ENCODE assay signal across 18 cellular contexts in the genomic region with DNA sequence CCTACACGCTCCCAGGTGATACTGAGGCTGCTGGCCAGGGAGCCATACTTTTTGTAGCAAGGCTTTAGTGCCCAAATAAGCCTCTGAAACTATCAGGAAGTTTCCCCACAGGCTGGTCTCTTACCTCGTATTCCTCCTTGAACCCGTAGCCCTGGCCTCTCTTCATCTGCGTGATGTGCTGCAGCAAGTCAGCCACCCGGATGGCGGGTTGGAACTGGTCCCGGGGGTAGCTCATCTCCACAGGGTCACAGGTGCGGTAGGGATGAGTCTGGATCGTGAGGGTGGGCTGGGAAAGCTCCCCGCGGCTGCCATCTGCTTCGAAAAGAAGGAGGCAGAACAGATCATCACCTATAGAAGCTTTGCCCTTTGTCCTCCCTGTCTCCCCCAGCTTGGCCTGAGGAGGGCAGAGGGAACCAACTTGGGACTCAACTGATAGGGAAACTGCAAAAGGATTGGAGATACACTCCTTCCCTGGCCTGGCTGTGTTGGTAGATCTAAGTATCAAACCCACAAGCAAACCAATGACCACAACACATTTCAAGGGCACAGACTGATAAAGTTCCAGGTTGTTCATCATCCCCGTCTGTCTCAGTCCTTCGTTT.
DNase-seq lines count a peak whose midpoint lies in the region; ATAC-seq and TF ChIP-seq lines count a peak whose summit lies in the region.
"Had no signal": no experiment of that assay in that cellular context is flagged by ENCODE, and none has a peak within 500 bp of the region (broad histone marks: within the 10 kb centered on the region; RNA-seq: fewer than 3 reads in every experiment).

No MANE protein-coding gene starts in this region.

- peaks cover 0 to 4% of the 10 kb centered on the region in 2 experiments; a peak in 2 of 4 replicates for H3K4me1 ChIP-seq in SK-N-SH (ENCODE audit: control insufficient read depth in 1 of 2, insufficient read depth in 2 of 2, low read depth in 1 of 2, low read length in 1 of 2)
- H3K4me1 ChIP-seq in aorta (ENCODE audit: control insufficient read depth in 1 of 2, insufficient read depth in 2 of 2, low read length in 2 of 2) = no peaks in the 10 kb centered on the region
- H3K4me1 ChIP-seq: BLaER1, SJCRH30 had no signal

- no peak overlapping the region for H3K4me2 ChIP-seq in SK-N-SH
- H3K4me2 ChIP-seq: BLaER1, PC-9 had no signal

- H3K36me3 ChIP-seq in SK-N-SH (replicated peaks in 1 of 2; ENCODE audit: control insufficient read depth in 1 of 2, insufficient read depth in 2 of 2, low read length in 1 of 2) (no peaks in the 10 kb centered on the region), aorta (ENCODE audit: control insufficient read depth in 1 of 2, insufficient read depth in 2 of 2, low read length in 1 of 2) (no peaks in the 10 kb centered on the region)
- H3K36me3 ChIP-seq: BLaER1, SJCRH30 had no signal

- peaks cover 21% of the 10 kb centered on the region for H3K27me3 Mint-ChIP-seq in WTC11 (ENCODE audit: low read depth)
- no peaks in the 10 kb centered on the region for H3K27me3 Mint-ChIP-seq in activated T-cell treated with anti-CD3 and anti-CD28 coated beads, Interleukin-2, amount 50 U/mL, for 4 hours (ENCODE audit: low read depth)
- H3K27me3 Mint-ChIP-seq in HFFc6 (ENCODE audit: insufficient read depth) = peaks cover 2% of the 10 kb centered on the region; the same call in 1 of the 2 replicates

- no peak overlapping the region for H3K9ac ChIP-seq in SK-N-SH
- H3K9ac ChIP-seq: BLaER1 had no signal

- intact Hi-C loops in aorta (cut with DNase I) = no loop called here

- TF ChIP-seq RAD21 in SK-N-SH (IDR thresholded peaks at IDR 0.05; ENCODE audit: low read length) = peak; percentile 8; the same call in 1 of the 2 replicates

- TF ChIP-seq CTCF in SK-N-SH (IDR thresholded peaks at IDR 0.05) (no peak), WTC11 (IDR thresholded peaks at IDR 0.05) (no peak), HFFc6 (IDR thresholded peaks at IDR 0.05) (no peak)

- H3K36me3 Mint-ChIP-seq in WTC11 (no peaks in the 10 kb centered on the region), HFFc6 (ENCODE audit: low read depth) (no peaks in the 10 kb centered on the region; the same call in 1 of the 2 replicates)
- H3K36me3 Mint-ChIP-seq in activated T-cell treated with anti-CD3 and anti-CD28 coated beads, Interleukin-2, amount 50 U/mL, for 4 hours (ENCODE audit: insufficient read depth) = no peaks in the 10 kb centered on the region
- H3K36me3 Mint-ChIP-seq: CD8-positive, alpha-beta T cell had no signal

- H3K27ac Mint-ChIP-seq in WTC11 (no peak overlapping the region), HFFc6 (no peak overlapping the region)
- H3K27ac Mint-ChIP-seq: CD8-positive, alpha-beta T cell had no signal

- no peak for DNase-seq in SK-N-SH
- peak; percentile 14 for DNase-seq in NCI-H2171 (lab: John Stamatoyannopoulos, UW)
- DNase-seq in WTC11 (ENCODE audit: low spot score) = no peak
- no peak for DNase-seq in aorta
- no peak for DNase-seq in SIG-M5 (lab: John Stamatoyannopoulos, UW)
- no peak for DNase-seq in activated T-cell treated with anti-CD3 and anti-CD28 coated beads, Interleukin-2, amount 50 U/mL, for 4 hours
- DNase-seq in HFFc6 = no peak
- DNase-seq: Calu3; CD8-positive, alpha-beta T cell; NCI-H1105 treated with DMSO at 0.1 percent for 48 hours; NCI-H187 treated with DMSO at 0.1 percent for 48 hours; NCI-H774; PC-9 had no signal

- H3K9me3 ChIP-seq in SK-N-SH = no peaks in the 10 kb centered on the region
- no peaks in the 10 kb centered on the region for H3K9me3 ChIP-seq in aorta (ENCODE audit: control insufficient read depth, low read length)
- H3K9me3 ChIP-seq: BLaER1 had no signal

- H3K9me2 ChIP-seq in SK-N-SH = no peaks in the 10 kb centered on the region

- TF ChIP-seq EP300 in SK-N-SH (IDR thresholded peaks at IDR 0.05; ENCODE audit: borderline replicate concordance in 1 of 2, low read depth in 1 of 2, low read length in 1 of 2) = no peak

- no peaks in the 10 kb centered on the region for H3K79me2 ChIP-seq in SK-N-SH (ENCODE audit: insufficient read depth)

- WGBS in SK-N-SH (ENCODE audit: low lambda C conversion rate) = 42% methylated on average over 14 of the region's 14 CpGs
- WGBS in aorta, 2 donors = 88 to 93% methylated on average over 14 of the region's 14 CpGs

- no peaks in the 10 kb centered on the region for H4K20me1 ChIP-seq in SK-N-SH (ENCODE audit: insufficient read depth)
- H4K20me1 ChIP-seq: BLaER1 had no signal

- H3K4me3 ChIP-seq in SK-N-SH (ENCODE audit: low read depth in 2 of 2, low read length in 1 of 2) (no peak overlapping the region), aorta (ENCODE audit: low read length in 2 of 2) (no peak overlapping the region)
- H3K4me3 ChIP-seq: BLaER1, PC-9, SJCRH30 had no signal

- CTCF ChIA-PET in SK-N-SH (lab: Yijun Ruan, JAX) (interaction anchor here (1.2 kb wide), 1 partner anchor 423 kb away, joined by 4 read pairs; no protein-coding TSS in a partner anchor), WTC11 (lab: Charles Lee) (interaction anchor here (0.6 to 1.2 kb wide), 2 partner anchors 9 to 26 kb away, joined by 3 read pairs; no protein-coding TSS in a partner anchor)

- no peaks in the 10 kb centered on the region for H3F3A ChIP-seq in SK-N-SH (replicated peaks; ENCODE audit: insufficient read depth)

- ATAC-seq in SK-N-SH treated with all-trans-retinoic acid at 6 μM for 48 hours (no peak), WTC11 (peak; percentile 73), aorta (ENCODE audit: low FRiP score) (peak; percentile 33)
- no peak for ATAC-seq in activated T-cell treated with anti-CD3 and anti-CD28 coated beads, Interleukin-2, amount 50 U/mL, for 4 hours
- ATAC-seq: CD8-positive, alpha-beta T cell; HCT116 had no signal

- H3K4me3 Mint-ChIP-seq in WTC11 (no peak overlapping the region), HFFc6 (no peak overlapping the region)
- no peak overlapping the region for H3K4me3 Mint-ChIP-seq in activated T-cell treated with anti-CD3 and anti-CD28 coated beads, Interleukin-2, amount 50 U/mL, for 4 hours
- H3K4me3 Mint-ChIP-seq: CD8-positive, alpha-beta T cell had no signal

- H3K9me3 Mint-ChIP-seq in WTC11 (no peaks in the 10 kb centered on the region), HFFc6 (peaks cover 59% of the 10 kb centered on the region)
- peaks cover 3% of the 10 kb centered on the region for H3K9me3 Mint-ChIP-seq in activated T-cell treated with anti-CD3 and anti-CD28 coated beads, Interleukin-2, amount 50 U/mL, for 4 hours
- H3K9me3 Mint-ChIP-seq: CD8-positive, alpha-beta T cell had no signal

- H2AFZ ChIP-seq in SK-N-SH (ENCODE audit: low read depth) = no peak overlapping the region
- H2AFZ ChIP-seq: PC-9 had no signal

- no peaks in the 10 kb centered on the region for H3K27me3 ChIP-seq in SK-N-SH (ENCODE audit: insufficient read depth)
- H3K27me3 ChIP-seq in aorta (ENCODE audit: control insufficient read depth in 1 of 2, insufficient read depth in 2 of 2, low read length in 1 of 2) = no peaks in the 10 kb centered on the region
- H3K27me3 ChIP-seq: BLaER1 had no signal

- POLR2A ChIA-PET in SK-N-SH (lab: Yijun Ruan, JAX) (no interaction called here), WTC11 (lab: Charles Lee) (no interaction called here)

- H3K27ac ChIP-seq in SK-N-SH (ENCODE audit: low read depth in 2 of 2, low read length in 1 of 2) = no peak overlapping the region
- H3K27ac ChIP-seq in aorta (ENCODE audit: low read depth in 1 of 2, low read length in 2 of 2) = no peak overlapping the region
- H3K27ac ChIP-seq: BLaER1, PC-9, RWPE1, SJCRH30 had no signal

- peaks cover 13% of the 10 kb centered on the region for H3K4me1 Mint-ChIP-seq in WTC11
- no peaks in the 10 kb centered on the region for H3K4me1 Mint-ChIP-seq in activated T-cell treated with anti-CD3 and anti-CD28 coated beads, Interleukin-2, amount 50 U/mL, for 4 hours (ENCODE audit: low read depth)
- no peaks in the 10 kb centered on the region for H3K4me1 Mint-ChIP-seq in HFFc6 (ENCODE audit: low read depth)

TF ChIP-seq in SK-N-SH, 30 proteins besides CTCF, POLR2A, EP300 and RAD21 (continues in another document):
- no peak for TF ChIP-seq MEF2A (IDR thresholded peaks at IDR 0.05; ENCODE audit: borderline replicate concordance, low read depth)
- no peak for TF ChIP-seq NRF1 (IDR thresholded peaks at IDR 0.05; ENCODE audit: low read depth, low read length)
- TF ChIP-seq FOSL2 (IDR thresholded peaks at IDR 0.05; ENCODE audit: borderline replicate concordance, low read depth) = no peak
- no peak for TF ChIP-seq SMC3 (IDR thresholded peaks at IDR 0.05; ENCODE audit: low read depth, low read length)
- no peak for TF ChIP-seq POLR2AphosphoS5 (IDR thresholded peaks at IDR 0.05; ENCODE audit: low read depth, low read length)
- no peak for TF ChIP-seq FOXJ3 (CRISPR knock-in tag; IDR thresholded peaks at IDR 0.05)

TF ChIP-seq in SK-N-SH treated with all-trans-retinoic acid at 6 μM for 48 hours, 23 proteins besides CTCF, POLR2A, EP300 and RAD21:
- TF ChIP-seq OSR1 (CRISPR knock-in tag; IDR thresholded peaks at IDR 0.05) (no peak), RARB (CRISPR knock-in tag; IDR thresholded peaks at IDR 0.05) (no peak), TOX (CRISPR knock-in tag; IDR thresholded peaks at IDR 0.05; ENCODE audit: borderline replicate concordance) (no peak), TCF4 (CRISPR knock-in tag; IDR thresholded peaks at IDR 0.05; ENCODE audit: borderline replicate concordance) (no peak), CSDC2 (CRISPR knock-in tag; IDR thresholded peaks at IDR 0.05) (no peak), ARNTL (CRISPR knock-in tag; IDR thresholded peaks at IDR 0.05; ENCODE audit: borderline replicate concordance, low read depth) (no peak)

TF ChIP-seq in WTC11, 78 proteins besides CTCF, POLR2A, EP300 and RAD21 (continues in another document):
- TF ChIP-seq, protein P1, sequence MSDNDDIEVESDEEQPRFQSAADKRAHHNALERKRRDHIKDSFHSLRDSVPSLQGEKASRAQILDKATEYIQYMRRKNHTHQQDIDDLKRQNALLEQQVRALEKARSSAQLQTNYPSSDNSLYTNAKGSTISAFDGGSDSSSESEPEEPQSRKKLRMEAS (CRISPR knock-in tag; IDR thresholded peaks at IDR 0.05) = no peak
- TF ChIP-seq CBFB (CRISPR knock-in tag; IDR thresholded peaks at IDR 0.05; ENCODE audit: low read depth) = no peak
- no peak for TF ChIP-seq ZNF671 (CRISPR knock-in tag; IDR thresholded peaks at IDR 0.05)
- TF ChIP-seq, protein P2, sequence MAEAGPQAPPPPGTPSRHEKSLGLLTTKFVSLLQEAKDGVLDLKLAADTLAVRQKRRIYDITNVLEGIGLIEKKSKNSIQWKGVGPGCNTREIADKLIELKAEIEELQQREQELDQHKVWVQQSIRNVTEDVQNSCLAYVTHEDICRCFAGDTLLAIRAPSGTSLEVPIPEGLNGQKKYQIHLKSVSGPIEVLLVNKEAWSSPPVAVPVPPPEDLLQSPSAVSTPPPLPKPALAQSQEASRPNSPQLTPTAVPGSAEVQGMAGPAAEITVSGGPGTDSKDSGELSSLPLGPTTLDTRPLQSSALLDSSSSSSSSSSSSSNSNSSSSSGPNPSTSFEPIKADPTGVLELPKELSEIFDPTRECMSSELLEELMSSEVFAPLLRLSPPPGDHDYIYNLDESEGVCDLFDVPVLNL (CRISPR knock-in tag; IDR thresholded peaks at IDR 0.05; ENCODE audit: borderline replicate concordance, low read depth) = no peak

Comparison
In these comparisons a context has a peak if more than half of its experiments do, and no peak if none do; other contexts are left out.
1. ATAC-seq: peak in WTC11 (single experiment) and aorta (single experiment); none in SK-N-SH treated with all-trans-retinoic acid at 6 μM for 48 hours (single experiment) and activated T-cell treated with anti-CD3 and anti-CD28 coated beads, Interleukin-2, amount 50 U/mL, for 4 hours (0 of 2).